ENCODE assay signal across 8 cellular contexts in the genomic region with DNA sequence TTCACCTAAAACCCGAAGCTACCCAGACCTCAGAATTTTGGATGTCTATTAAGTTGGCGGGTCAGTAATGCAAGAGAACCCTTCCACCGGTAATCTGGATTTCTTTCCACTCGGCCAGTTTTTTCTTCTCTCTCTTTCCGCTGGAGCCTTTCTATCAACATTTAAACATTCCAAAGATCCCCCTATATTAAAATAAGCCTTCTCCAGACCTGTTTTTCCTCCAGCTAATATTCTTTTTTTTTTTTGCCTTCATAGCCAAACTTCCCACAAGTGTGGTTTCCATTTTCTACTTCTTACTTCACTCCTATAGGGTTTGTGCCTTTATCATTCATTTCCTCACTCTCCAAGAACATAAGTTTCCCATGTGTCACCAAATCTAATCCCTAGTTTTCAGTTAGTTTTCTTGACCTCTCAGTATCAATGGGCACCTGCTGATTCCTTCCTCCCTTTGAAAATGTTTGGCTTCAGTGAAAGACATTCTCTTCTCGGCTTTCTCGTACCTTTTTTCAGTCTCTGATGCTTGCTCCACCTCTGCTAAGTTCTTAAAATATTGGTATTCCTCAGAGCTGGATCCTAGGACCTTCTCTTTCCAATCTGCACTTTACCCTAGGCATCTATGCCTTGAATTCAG. TPM values are rescaled to one million over a fixed set of nuclear protein-coding genes. Genes with fewer than 3 reads are reported as not detected.
DNase-seq lines count a peak whose midpoint lies in the region; ATAC-seq and TF ChIP-seq lines count a peak whose summit lies in the region.

No MANE protein-coding gene starts in this region.

- no peak for ATAC-seq in HG03039 (IDR thresholded peaks at IDR 0.05; ENCODE audit: unreplicated experiment)

- peaks cover 38% of the 10 kb centered on the region for H3K36me3 Mint-ChIP-seq in nephron (ENCODE audit: low read depth)

- H3K36me3 ChIP-seq in BLaER1: peaks cover 38% of the 10 kb centered on the region
- 0 out of 2 replicates have a peak, but pooled peaks cover under 1% of the 10 kb centered on the region for H3K36me3 ChIP-seq in MM.1S (replicated peaks; ENCODE audit: insufficient read depth, low read length)

- no peaks in the 10 kb centered on the region for H3K27me3 ChIP-seq in BLaER1
- H3K27me3 ChIP-seq in MM.1S (replicated peaks; ENCODE audit: insufficient read depth, low read length): no peaks in the 10 kb centered on the region

- H3K9me3 ChIP-seq in BLaER1: peaks cover 22% of the 10 kb centered on the region
- no peaks in the 10 kb centered on the region for H3K9me3 ChIP-seq in MM.1S (replicated peaks; ENCODE audit: insufficient read depth, low read length)

- H3K9ac ChIP-seq in BLaER1: peak overlapping the region; percentile 91
- peak overlapping the region; percentile 61; the same call in 1 of the 2 replicates for H3K9ac ChIP-seq in MM.1S (ENCODE audit: low read length)

- H3K27ac Mint-ChIP-seq in nephron: peak overlapping the region; percentile 96 to 99 (median 98)

- no peaks in the 10 kb centered on the region for H3K27me3 Mint-ChIP-seq in nephron (ENCODE audit: low read depth)

- H3K4me1 ChIP-seq in BLaER1: peaks cover 59% of the 10 kb centered on the region
- H3K4me1 ChIP-seq in MM.1S (ENCODE audit: low read length): no peaks in the 10 kb centered on the region

- DNase-seq in MM.1S: no peak
- peak; percentile 17 for DNase-seq in dermis blood vessel endothelial cell
- DNase-seq in iPS-NIHi11 (ENCODE audit: low spot score): no peak
- no peak for DNase-seq in foreskin melanocyte
- DNase-seq in NCI-H1092 treated with DMSO at 0.1 percent for 48 hours (lab: John Stamatoyannopoulos, UW): no peak

- H3K4me3 Mint-ChIP-seq in nephron: peak overlapping the region; percentile 92 to 94 (median 92)

- TF ChIP-seq CTCF in MM.1S (IDR thresholded peaks at IDR 0.05; ENCODE audit: low read length): no peak
- no peak for TF ChIP-seq CTCF in nephron (IDR thresholded peaks at IDR 0.05; ENCODE audit: unreplicated experiment in 3 of 3)

- H3K4me3 ChIP-seq in BLaER1 (peak overlapping the region; percentile 79), MM.1S (ENCODE audit: low read length) (peak overlapping the region; percentile 72)

- peak overlapping the region; percentile 97 for H3K27ac ChIP-seq in BLaER1
- H3K27ac ChIP-seq in MM.1S (ENCODE audit: low read length): peak overlapping the region; percentile 41; the same call in 1 of the 2 replicates

- peak overlapping the region; percentile 56 for H2AFZ ChIP-seq in MM.1S (ENCODE audit: low read length)

- no peaks in the 10 kb centered on the region for H3K9me3 Mint-ChIP-seq in nephron

- peaks cover 10% of the 10 kb centered on the region for H3K4me1 Mint-ChIP-seq in nephron

- H4K20me1 ChIP-seq in BLaER1 (no peaks in the 10 kb centered on the region; the same call in 1 of the 2 replicates), MM.1S (ENCODE audit: insufficient read depth, low read length) (no peaks in the 10 kb centered on the region)

- H3F3A ChIP-seq in MM.1S (ENCODE audit: insufficient read depth, low read length): peaks cover 5% of the 10 kb centered on the region

- H3K9me2 ChIP-seq in MM.1S (replicated peaks; ENCODE audit: insufficient read depth, low read length): no peaks in the 10 kb centered on the region

- H3K79me2 ChIP-seq in MM.1S (ENCODE audit: low read length): no peaks in the 10 kb centered on the region; the same call in 1 of the 2 replicates

- peak overlapping the region; percentile 80 for H3K4me2 ChIP-seq in BLaER1
- peak overlapping the region; percentile 69 for H3K4me2 ChIP-seq in MM.1S (ENCODE audit: low read depth, low read length)

RNA-seq across cellular contexts. Expression of a gene that starts 0.6 kb away (rescaled TPM):
- 9.3 and 79.1 TPM in 2 replicates for total RNA-seq in dermis blood vessel endothelial cell

RNA-seq across cellular contexts. Expression of a gene that starts 13.4 kb away (rescaled TPM):
- total RNA-seq in dermis blood vessel endothelial cell: 55.5 and 67.0 TPM in 2 replicates

RNA-seq across cellular contexts. Expression of a gene that starts 13.7 kb away (rescaled TPM):
- 0.84 and 1.0 TPM in 2 replicates for total RNA-seq in dermis blood vessel endothelial cell

RNA-seq across cellular contexts. Expression of a gene that starts 44.4 kb away (rescaled TPM):
- 12.6 and 17.0 TPM in 2 replicates for total RNA-seq in dermis blood vessel endothelial cell
